ENCODE assay signal across 8 cellular contexts in the genomic region with DNA sequence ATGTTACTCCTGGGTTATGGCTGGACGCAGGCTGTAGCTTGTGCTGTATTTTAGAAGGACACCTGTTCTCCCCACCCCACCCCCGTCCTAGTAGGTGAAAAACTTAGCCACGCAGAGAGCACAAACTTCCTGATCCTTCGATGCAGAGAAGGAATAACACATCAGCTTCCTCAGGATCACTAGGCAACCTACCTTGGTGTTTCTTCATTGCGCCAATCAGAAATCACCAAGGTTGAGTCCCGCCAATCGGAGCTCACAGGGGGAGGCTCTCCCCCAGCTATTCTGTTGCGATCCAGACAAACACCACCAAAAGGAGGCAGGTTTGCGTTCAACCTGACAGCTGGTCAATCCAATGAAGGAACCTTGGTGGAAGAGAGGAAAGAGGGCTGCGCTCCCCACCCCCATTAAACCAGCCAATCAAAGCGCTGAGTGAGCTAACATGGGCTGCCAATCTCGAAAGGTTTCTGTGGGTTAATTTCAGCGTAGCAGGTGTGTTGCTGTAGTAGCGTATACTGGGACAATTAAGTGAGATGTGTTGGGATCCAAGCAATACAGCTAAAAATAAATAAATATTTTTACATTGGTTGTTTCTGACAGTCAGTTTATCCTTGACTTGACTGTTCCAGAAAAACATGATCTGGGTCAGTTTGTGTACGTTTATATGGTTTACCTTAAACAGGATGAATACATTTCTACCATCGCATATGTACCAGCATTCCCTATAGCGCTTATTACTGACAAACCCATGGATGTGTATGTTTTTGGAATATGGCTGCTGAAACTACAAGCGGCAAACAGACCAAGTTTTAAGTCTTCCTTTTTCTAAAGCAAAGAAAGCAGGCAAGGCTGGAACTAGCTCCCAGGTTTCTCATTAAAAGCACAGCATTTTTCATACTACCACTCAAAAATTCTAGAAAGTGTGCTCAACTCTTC. TPM values are rescaled to one million over a fixed set of nuclear protein-coding genes. Genes with fewer than 3 reads are reported as not detected.
DNase-seq lines count a peak whose midpoint lies in the region; ATAC-seq, FAIRE-seq and TF ChIP-seq lines count a peak whose summit lies in the region.

A gene (minus strand): TSS at position 160 of the 933 bp plus-strand sequence. CDS start 2,316 bp downstream, outside the sequence.

- H3K4me1 ChIP-seq in upper lobe of right lung, result peaks cover 19% of the 10 kb centered on the region

- ATAC-seq in HG02852 (IDR thresholded peaks at IDR 0.05; ENCODE audit: unreplicated experiment) (peak; percentile 99), left cardiac atrium (peak; percentile 100), upper lobe of right lung (peak; percentile 100)

- intact Hi-C loops in left cardiac atrium (cut with DNase I), result no loop called here
- intact Hi-C loops in posterior vena cava (cut with DNase I), result no loop called here
- intact Hi-C loops in upper lobe of right lung (cut with DNase I), result no loop called here

- H3K27ac ChIP-seq in upper lobe of right lung, result peak within 1 kb of the TSS; percentile 86

- FAIRE-seq in GM12891 (lab: Jason Lieb, UNC), result peak; percentile 98

- H3K9me3 ChIP-seq in upper lobe of right lung, result no peaks in the 10 kb centered on the region

- peak within 1 kb of the TSS; percentile 69 for H3K4me3 ChIP-seq in upper lobe of right lung

- no peaks in the 10 kb centered on the region for H3K27me3 ChIP-seq in upper lobe of right lung

- peak; percentile 22 for TF ChIP-seq CTCF in upper lobe of right lung (IDR thresholded peaks at IDR 0.05)

- DNase-seq in GM12891 (ENCODE audit: insufficient read length, low spot score), result peak; percentile 45
- DNase-seq in NCI-H146 (lab: John Stamatoyannopoulos, UW), result peak; percentile 99
- DNase-seq in T-helper 1 cell, result peak; percentile 66 to 96 (median 81)
- peak; percentile 96 for DNase-seq in amniotic stem cell (lab: John Stamatoyannopoulos, UW)
- peak; percentile 92 for DNase-seq in left cardiac atrium
- peak; percentile 93 for DNase-seq in posterior vena cava (ENCODE audit: low spot score)
- DNase-seq in upper lobe of right lung, result peak; percentile 90

- peaks cover 26% of the 10 kb centered on the region for H3K36me3 ChIP-seq in upper lobe of right lung

- TF ChIP-seq POLR2A in GM12891 (IDR thresholded peaks at IDR 0.05; ENCODE audit: low read depth, low read length), result no peak; the same call in 1 of the 2 replicates

TF ChIP-seq in GM12891, 5 proteins besides CTCF, POLR2A, EP300 and RAD21:
- TF ChIP-seq TAF1 (IDR thresholded peaks at IDR 0.05; ENCODE audit: low read depth, low read length) (no peak), POLR2AphosphoS5 (IDR thresholded peaks at IDR 0.05; ENCODE audit: low read depth, low read length) (no peak), POU2F2 (IDR thresholded peaks at IDR 0.05; ENCODE audit: low read depth, low read length) (no peak), SPI1 (IDR thresholded peaks at IDR 0.05; ENCODE audit: low read depth, low read length) (no peak), PAX5 (IDR thresholded peaks at IDR 0.05; ENCODE audit: insufficient read depth, low read length, severe bottlenecking) (no peak)

RNA-seq across cellular contexts. Expression of the gene that starts here (rescaled TPM):
- 17.2 TPM for polyA plus RNA-seq in GM12891 (2012; ENCODE audit: low read depth, missing spikeins)
- 10 to 100 TPM; 14.3 to 16.0 TPM for total RNA-seq in left cardiac atrium
- total RNA-seq in posterior vena cava, result 10 to 100 TPM; 19.0 to 20.1 TPM
- 32.2 TPM for total RNA-seq in upper lobe of right lung

Comparison
In these comparisons a context has a peak if more than half of its experiments do, and no peak if none do; other contexts are left out.
1. Peak in every context shown above with its lines: DNase-seq, ATAC-seq, H3K4me3 ChIP-seq and H3K27ac ChIP-seq.
2. DNase-seq: peak in every context shown above with its lines; median percentile 99 in NCI-H146; 96 in amniotic stem cell; 93 in posterior vena cava; 92 in left cardiac atrium; 90 in upper lobe of right lung; 81 in T-helper 1 cell; 45 in GM12891.